ENCODE assay signal across 1 cellular context in genomic region chr10:92573091-92573797, GRCh38.
TF ChIP-seq lines count a peak whose summit lies in the region.

No MANE protein-coding gene starts in this region.

TF ChIP-seq in K562, 482 proteins besides CTCF, POLR2A, EP300 and RAD21 (continued from another document):
- TF ChIP-seq AFF4 (CRISPR knock-in tag; IDR thresholded peaks at IDR 0.05) (no peak), NR1H2 (CRISPR knock-in tag; IDR thresholded peaks at IDR 0.05) (no peak), ZNF778 (CRISPR knock-in tag; IDR thresholded peaks at IDR 0.05) (no peak), ZNF699 (CRISPR knock-in tag; IDR thresholded peaks at IDR 0.05; ENCODE audit: insufficient replicate concordance) (no peak), ZHX1 (conservative IDR thresholded peaks at IDR 0.05; ENCODE audit: low read length) (no peak), ZNF311 (CRISPR knock-in tag; IDR thresholded peaks at IDR 0.05) (no peak), MEF2A (IDR thresholded peaks at IDR 0.05; ENCODE audit: control insufficient read depth, low read depth, low read length) (no peak), LARP7 (IDR thresholded peaks at IDR 0.05) (no peak), ZNF584 (CRISPR knock-in tag; IDR thresholded peaks at IDR 0.05; ENCODE audit: low read depth) (no peak)
